ENCODE assay signal across 8 cellular contexts in the genomic region with DNA sequence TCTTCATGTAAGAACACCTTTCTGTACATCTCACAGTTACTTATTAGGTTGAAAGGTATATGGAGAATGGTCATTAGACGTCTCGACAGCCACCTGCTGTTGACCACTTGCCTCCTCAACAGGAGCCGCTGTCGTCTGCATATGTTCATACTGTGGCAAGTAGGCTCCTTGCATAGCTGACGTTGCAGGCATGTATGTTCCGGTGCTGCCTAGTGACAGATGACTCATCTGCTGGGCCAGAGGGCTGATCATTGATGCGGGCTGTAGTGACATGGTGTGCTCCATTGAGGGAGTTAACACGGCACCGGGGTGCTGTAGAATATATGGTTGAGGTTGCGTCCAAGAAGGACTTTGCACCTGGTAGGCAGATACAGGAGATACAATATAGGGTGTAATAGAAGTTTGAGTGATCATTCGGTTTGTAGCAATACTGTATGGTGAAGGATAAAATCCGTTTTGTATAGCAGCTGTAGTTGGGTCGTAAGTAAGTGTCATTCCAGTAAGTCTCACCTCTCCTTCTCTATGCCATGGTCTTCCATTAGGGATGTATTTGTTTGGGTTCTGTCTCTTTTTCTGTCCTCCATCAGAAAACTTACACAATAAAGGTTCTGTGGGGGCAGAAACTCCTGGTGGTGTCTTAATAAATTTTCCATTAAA. TPM values are rescaled to one million over a fixed set of nuclear protein-coding genes. Genes with fewer than 3 reads are reported as not detected.
DNase-seq lines count a peak whose midpoint lies in the region; ATAC-seq and TF ChIP-seq lines count a peak whose summit lies in the region.
"Not testable (repeated sequence)": the region's sequence is repeated elsewhere in the genome, so short reads cannot be mapped to it uniquely, and the experiment has no call there.

No MANE protein-coding gene starts in this region.

- POLR2A ChIA-PET in naive thymus-derived CD4-positive, alpha-beta T cell (lab: Charles Lee): not testable (repeated sequence)

- H3K36me3 ChIP-seq in naive thymus-derived CD4-positive, alpha-beta T cell (ENCODE audit: control insufficient read depth in 2 of 3, insufficient read depth in 3 of 3, low read length in 3 of 3); vagina: not testable (repeated sequence)

- H3K79me2 ChIP-seq in H9 (ENCODE audit: insufficient read depth, low read length): not testable (repeated sequence)

- H3K27ac ChIP-seq in H9 (ENCODE audit: insufficient read length, low read depth, low read length); naive thymus-derived CD4-positive, alpha-beta T cell (ENCODE audit: low read depth, low read length): not testable (repeated sequence)
- H3K27ac ChIP-seq in HL-60 (replicated peaks) (peak overlapping the region; percentile 96), vagina (peak overlapping the region; percentile 77)

- H3K36me3 Mint-ChIP-seq in H9 (ENCODE audit: insufficient read depth in 1 of 3, low read depth in 3 of 3); effector memory CD8-positive, alpha-beta T cell (ENCODE audit: insufficient read depth); naive thymus-derived CD4-positive, alpha-beta T cell: not testable (repeated sequence)

- H2AK5ac ChIP-seq in H9 (ENCODE audit: insufficient read length, low read length): not testable (repeated sequence)

- H2BK12ac ChIP-seq in H9 (ENCODE audit: insufficient read length, low read depth, low read length): not testable (repeated sequence)

- not testable (repeated sequence) for TF ChIP-seq CTCF in H9 (conservative IDR thresholded peaks at IDR 0.05); HL-60 (IDR thresholded peaks at IDR 0.05; ENCODE audit: insufficient read depth, low read length); vagina (IDR thresholded peaks at IDR 0.05)

- H3K79me1 ChIP-seq in H9 (ENCODE audit: insufficient read depth, low read depth, low read length, poor library complexity, severe bottlenecking): not testable (repeated sequence)

- peak overlapping the region; percentile 23 for H3K4me3 ChIP-seq in HL-60 (replicated peaks; ENCODE audit: insufficient read depth, low read length)
- not testable (repeated sequence) for H3K4me3 ChIP-seq in naive thymus-derived CD4-positive, alpha-beta T cell (ENCODE audit: low read length); vagina

- not testable (repeated sequence) for H3K27ac Mint-ChIP-seq in H9; effector memory CD8-positive, alpha-beta T cell; naive thymus-derived CD4-positive, alpha-beta T cell

- not testable (repeated sequence) for H3K9me3 Mint-ChIP-seq in H9; effector memory CD8-positive, alpha-beta T cell; naive thymus-derived CD4-positive, alpha-beta T cell

- peak overlapping the region; percentile 61 to 81 for H3K4me3 Mint-ChIP-seq in H9
- H3K4me3 Mint-ChIP-seq in effector memory CD8-positive, alpha-beta T cell: peak overlapping the region in 1 of 2 donors; percentile 46
- H3K4me3 Mint-ChIP-seq in naive thymus-derived CD4-positive, alpha-beta T cell: peak overlapping the region; percentile 40 to 83 (median 54)

- intact Hi-C loops in naive thymus-derived CD4-positive, alpha-beta T cell (cut with micrococcal nuclease): loop anchor here (2.0 to 5.0 kb wide), 2 partner anchors 65 to 67 kb away; partner anchors contain the start of gene TMBIM4 (in 2 of the 2)
- intact Hi-C loops in vagina (cut with DNase I): not testable (repeated sequence)

- not testable (repeated sequence) for H4K91ac ChIP-seq in H9 (ENCODE audit: insufficient read length, low read depth, low read length)

- H3K27me3 ChIP-seq in H9 (ENCODE audit: insufficient read depth, low read length); HL-60 (ENCODE audit: insufficient read depth, poor library complexity, severe bottlenecking); naive thymus-derived CD4-positive, alpha-beta T cell (ENCODE audit: control insufficient read depth in 2 of 2, insufficient read depth in 2 of 2, low read length in 2 of 2); vagina: not testable (repeated sequence)

- H2BK15ac ChIP-seq in H9 (ENCODE audit: low read depth, low read length): not testable (repeated sequence)

- H3K4me2 ChIP-seq in H9 (ENCODE audit: insufficient read depth, insufficient read length, low read length): not testable (repeated sequence)

- H3T11ph ChIP-seq in H9 (ENCODE audit: low read length): not testable (repeated sequence)

- not testable (repeated sequence) for H3K4me1 ChIP-seq in H9 (ENCODE audit: insufficient read depth, low read length); naive thymus-derived CD4-positive, alpha-beta T cell (ENCODE audit: control insufficient read depth in 2 of 2, insufficient read depth in 2 of 2, low read length in 2 of 2)
- H3K4me1 ChIP-seq in vagina: peaks cover 18% of the 10 kb centered on the region

- CTCF ChIA-PET in naive thymus-derived CD4-positive, alpha-beta T cell (lab: Charles Lee): interaction anchor here (1.6 kb wide), 1 partner anchor 19 kb away, joined by 3 read pairs; no protein-coding TSS in a partner anchor

- H2BK20ac ChIP-seq in H9 (ENCODE audit: low read depth, low read length, poor library complexity, severe bottlenecking): not testable (repeated sequence)

- H4K5ac ChIP-seq in H9 (ENCODE audit: insufficient read length, low read depth, low read length): not testable (repeated sequence)

- H3K9me3 ChIP-seq in H9 (ENCODE audit: control insufficient read depth, low read depth, low read length); naive thymus-derived CD4-positive, alpha-beta T cell (ENCODE audit: control insufficient read depth in 2 of 3, low read length in 3 of 3); vagina: not testable (repeated sequence)

- peaks cover 16% of the 10 kb centered on the region in 2 experiments for H3K4me1 Mint-ChIP-seq in H9
- H3K4me1 Mint-ChIP-seq in effector memory CD8-positive, alpha-beta T cell (ENCODE audit: low read depth in 2 of 2); naive thymus-derived CD4-positive, alpha-beta T cell: not testable (repeated sequence)

- not testable (repeated sequence) for H3K23ac ChIP-seq in H9 (ENCODE audit: insufficient read length, low read depth, low read length)

- no CpG with 5 or more reads among the region's 13 CpGs for WGBS in H9 (ENCODE audit: extremely low coverage, insufficient read length, low lambda C conversion rate)

- H3K9ac ChIP-seq in H9 (ENCODE audit: extremely low read depth, insufficient read length, low read length): not testable (repeated sequence)

- peak; percentile 68 for DNase-seq in H9
- DNase-seq in HL-60 (ENCODE audit: low read depth in 1 of 2, low spot score in 1 of 2): peak; percentile 87 to 96
- peak; percentile 71 to 78 for DNase-seq in NOMO-1 (lab: John Stamatoyannopoulos, UW; ENCODE audit: unreplicated experiment in 2 of 2)
- DNase-seq in activated CD4-positive, alpha-beta T cell treated with anti-CD3 and anti-CD28 coated beads, Interleukin-2, amount 50 U/mL, for 4 hours: peak; percentile 29 to 41
- DNase-seq in effector memory CD8-positive, alpha-beta T cell: peak in 2 of 3 experiments; percentile 19 to 20
- peak in 7 of 9 donors; percentile 2 to 37 (median 21) for DNase-seq in naive thymus-derived CD4-positive, alpha-beta T cell
- not testable (repeated sequence) for DNase-seq in vagina (ENCODE audit: extremely low spot score in 2 of 2)

- not testable (repeated sequence) for H4K8ac ChIP-seq in H9 (replicated peaks; ENCODE audit: insufficient read length, low read depth, low read length)

- not testable (repeated sequence) for H4K20me1 ChIP-seq in H9 (ENCODE audit: control insufficient read depth, insufficient read depth, insufficient read length)

- ATAC-seq in GM18505 (IDR thresholded peaks at IDR 0.05; ENCODE audit: unreplicated experiment): peak; percentile 64
- peak; percentile 77 for ATAC-seq in effector memory CD8-positive, alpha-beta T cell (replicated peaks)
- ATAC-seq in naive thymus-derived CD4-positive, alpha-beta T cell: peak; percentile 85

- not testable (repeated sequence) for TF ChIP-seq POLR2A in GM18505 (IDR thresholded peaks at IDR 0.05; ENCODE audit: borderline replicate concordance, extremely low read depth, insufficient read depth, insufficient read length); vagina (IDR thresholded peaks at IDR 0.05)

- H3K4ac ChIP-seq in H9 (ENCODE audit: low read depth, low read length): not testable (repeated sequence)

- not testable (repeated sequence) for H2BK120ac ChIP-seq in H9 (ENCODE audit: low read depth, low read length, poor library complexity, severe bottlenecking)

- H3K27me3 Mint-ChIP-seq in H9 (ENCODE audit: low read depth): not testable (repeated sequence)
- peaks cover 52 to 60% of the 10 kb centered on the region in 2 donors for H3K27me3 Mint-ChIP-seq in effector memory CD8-positive, alpha-beta T cell
- H3K27me3 Mint-ChIP-seq in naive thymus-derived CD4-positive, alpha-beta T cell: peaks cover 26 to 52% (median 29%) of the 10 kb centered on the region in 5 donors

- H3K23me2 ChIP-seq in H9 (ENCODE audit: insufficient read length, low read depth, low read length, poor library complexity, severe bottlenecking): not testable (repeated sequence)

- not testable (repeated sequence) for H3K56ac ChIP-seq in H9 (ENCODE audit: insufficient read length, low read depth, low read length)

- not testable (repeated sequence) for H3K18ac ChIP-seq in H9 (ENCODE audit: insufficient read length, low read depth, low read length)

- not testable (repeated sequence) for H2BK5ac ChIP-seq in H9 (ENCODE audit: insufficient read length, low read length)

- H3K14ac ChIP-seq in H9 (ENCODE audit: insufficient read depth, low read length): not testable (repeated sequence)

- H2AFZ ChIP-seq in H9 (ENCODE audit: low read length): not testable (repeated sequence)

RNA-seq across cellular contexts. Expression of gene IRAK3, which starts 45.2 kb away (rescaled TPM):
- 0.29 and 0.44 TPM in 2 replicates for total RNA-seq in H9 (2021)
- total RNA-seq in naive thymus-derived CD4-positive, alpha-beta T cell: 10 to 100 TPM in 1 of 5 experiments, 1 to 10 TPM in 2, under 1 TPM in 2; 0.19 to 28.8 (median 1.9) TPM
- polyA plus RNA-seq in naive thymus-derived CD4-positive, alpha-beta T cell: not detected
- total RNA-seq in vagina: 23.1 TPM
